10 cellular contexts compared by ENCODE assay signal in the genomic region with DNA sequence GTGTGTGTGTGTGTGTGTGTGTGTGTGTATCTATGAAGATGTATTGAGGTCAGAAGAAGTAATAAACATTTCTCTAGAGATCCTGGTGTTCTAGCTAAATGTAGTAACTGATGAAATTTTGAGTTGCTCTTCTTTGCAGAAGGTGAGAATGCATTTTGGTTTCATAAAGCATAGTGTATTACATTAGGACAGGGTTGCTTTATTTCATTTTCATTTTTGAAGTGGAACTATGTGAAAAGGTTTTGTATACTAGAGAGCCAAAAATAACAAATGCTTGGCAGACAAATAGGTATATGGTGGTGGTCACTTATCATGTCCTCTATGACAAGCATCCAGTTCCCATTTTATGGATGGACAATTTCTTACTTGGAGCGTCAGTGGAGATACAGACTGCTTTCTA.
DNase-seq lines count a peak whose midpoint lies in the region; ATAC-seq, FAIRE-seq and TF ChIP-seq lines count a peak whose summit lies in the region.
"Had no signal": no experiment of that assay in that cellular context is flagged by ENCODE, and none has a peak within 500 bp of the region (broad histone marks: within the 10 kb centered on the region; RNA-seq: fewer than 3 reads in every experiment).

No MANE protein-coding gene starts in this region.

- dilution Hi-C loops in endothelial cell of umbilical vein (cut with MboI; ENCODE audit: extremely low pct_ligation_motif_present, low sequenced_read_pairs): no loop called here

- TF ChIP-seq POLR2A in endothelial cell of umbilical vein (IDR thresholded peaks at IDR 0.05; ENCODE audit: low read depth, low read length): no peak
- TF ChIP-seq POLR2A in GM12891 (IDR thresholded peaks at IDR 0.05; ENCODE audit: low read depth, low read length): no peak

- H3K79me2 ChIP-seq in endothelial cell of umbilical vein (ENCODE audit: control insufficient read depth, insufficient read depth, low read length): no peaks in the 10 kb centered on the region

- peak; percentile 48 for FAIRE-seq in endothelial cell of umbilical vein (lab: Jason Lieb, UNC)
- no peak for FAIRE-seq in GM12891 (lab: Jason Lieb, UNC)

- ATAC-seq in GM18858 (IDR thresholded peaks at IDR 0.05; ENCODE audit: unreplicated experiment) (peak; percentile 91), GM21529 (IDR thresholded peaks at IDR 0.05; ENCODE audit: unreplicated experiment) (peak; percentile 93), HG03439 (IDR thresholded peaks at IDR 0.05; ENCODE audit: unreplicated experiment) (peak; percentile 90)

- H3K27me3 ChIP-seq in endothelial cell of umbilical vein (ENCODE audit: control insufficient read depth in 2 of 2, insufficient read depth in 2 of 2, low read length in 2 of 2): no peaks in the 10 kb centered on the region
- H3K27me3 ChIP-seq: upper lobe of left lung had no signal

- no peaks in the 10 kb centered on the region for H3K9me3 ChIP-seq in endothelial cell of umbilical vein (replicated peaks; ENCODE audit: control insufficient read depth, insufficient read depth, low read length)
- H3K9me3 ChIP-seq: upper lobe of left lung had no signal

- H3K36me3 ChIP-seq in endothelial cell of umbilical vein (ENCODE audit: control insufficient read depth in 2 of 2, extremely low read depth in 1 of 2, insufficient read depth in 2 of 2, low read length in 2 of 2): no peaks in the 10 kb centered on the region
- H3K36me3 ChIP-seq: upper lobe of left lung had no signal

- DNase-seq in endothelial cell of umbilical vein (ENCODE audit: low read depth, low spot score) (no peak), GM03348 (ENCODE audit: low spot score) (no peak), DMS 273 treated with DMSO at 0.1 percent for 48 hours (lab: John Stamatoyannopoulos, UW) (no peak), HPDE6-E6E7 (ENCODE audit: extremely low spot score) (no peak), GM12891 (ENCODE audit: insufficient read length, low spot score) (no peak)
- DNase-seq: Kasumi-1, upper lobe of left lung had no signal

- CTCF ChIA-PET in endothelial cell of umbilical vein (lab: Charles Lee): no interaction called here

- no peak overlapping the region for H3K4me3 ChIP-seq in endothelial cell of umbilical vein (replicated peaks in 1 of 3; ENCODE audit: insufficient read depth in 1 of 3, low read depth in 1 of 3, low read length in 3 of 3)

- no peak overlapping the region for H3K27ac ChIP-seq in endothelial cell of umbilical vein (ENCODE audit: insufficient read depth, low read depth, low read length)
- H3K27ac ChIP-seq: upper lobe of left lung had no signal

- TF ChIP-seq CTCF in endothelial cell of umbilical vein (IDR thresholded peaks at IDR 0.05; ENCODE audit: extremely low read depth in 1 of 2, insufficient read depth in 1 of 2, low read depth in 1 of 2, low read length in 2 of 2): no peak

- intact Hi-C loops in endothelial cell of umbilical vein (cut with micrococcal nuclease): no loop called here

- no peak overlapping the region for H2AFZ ChIP-seq in endothelial cell of umbilical vein (ENCODE audit: low read depth, low read length)

- no peaks in the 10 kb centered on the region for H4K20me1 ChIP-seq in endothelial cell of umbilical vein (replicated peaks; ENCODE audit: control insufficient read depth, extremely low read depth, insufficient read depth, low read length)

- POLR2A ChIA-PET in endothelial cell of umbilical vein (lab: Charles Lee): no interaction called here

- BruUV-seq in endothelial cell of umbilical vein (replicated peaks; lab: Mats Ljungman, UMichigan): no TSS peak

- H3K4me1 ChIP-seq in endothelial cell of umbilical vein (ENCODE audit: control insufficient read depth, extremely low read depth, insufficient read depth, low read length): no peaks in the 10 kb centered on the region

- no peak overlapping the region for H3K4me2 ChIP-seq in endothelial cell of umbilical vein (ENCODE audit: insufficient read depth, low read length)

- no peak overlapping the region for H3K9ac ChIP-seq in endothelial cell of umbilical vein (replicated peaks; ENCODE audit: extremely low read depth, insufficient read depth, low read length)

- H3K9me1 ChIP-seq in endothelial cell of umbilical vein (replicated peaks; ENCODE audit: control insufficient read depth, extremely low read depth, insufficient read depth, low read length): no peaks in the 10 kb centered on the region

TF ChIP-seq in endothelial cell of umbilical vein, 7 proteins besides CTCF, POLR2A, EP300 and RAD21:
- TF ChIP-seq MYC (IDR thresholded peaks at IDR 0.05; ENCODE audit: low read depth, low read length): no peak
- no peak for TF ChIP-seq POLR2AphosphoS5 (IDR thresholded peaks at IDR 0.05; ENCODE audit: insufficient read depth, low read depth, low read length)
- TF ChIP-seq EZH2 (IDR thresholded peaks at IDR 0.05; ENCODE audit: borderline replicate concordance, low read depth, low read length, severe bottlenecking): no peak
- TF ChIP-seq JUN (IDR thresholded peaks at IDR 0.05; ENCODE audit: borderline replicate concordance, insufficient read depth, insufficient read length, low read depth): no peak

TF ChIP-seq in GM12891, 5 proteins besides CTCF, POLR2A, EP300 and RAD21:
- TF ChIP-seq POU2F2 (IDR thresholded peaks at IDR 0.05; ENCODE audit: low read depth, low read length) (no peak), SPI1 (IDR thresholded peaks at IDR 0.05; ENCODE audit: low read depth, low read length) (no peak), TAF1 (IDR thresholded peaks at IDR 0.05; ENCODE audit: low read depth, low read length) (no peak), POLR2AphosphoS5 (IDR thresholded peaks at IDR 0.05; ENCODE audit: low read depth, low read length) (no peak), PAX5 (IDR thresholded peaks at IDR 0.05; ENCODE audit: insufficient read depth, low read length, severe bottlenecking) (no peak)
